ENCODE assay signal across 18 cellular contexts in genomic region chr1:205068457-205069035, GRCh38. TPM values are rescaled to one million over a fixed set of nuclear protein-coding genes. Genes with fewer than 3 reads are reported as not detected.
"Had no signal": no experiment of that assay in that cellular context is flagged by ENCODE, and none has a peak within 500 bp of the region (broad histone marks: within the 10 kb centered on the region; RNA-seq: fewer than 3 reads in every experiment).

No MANE protein-coding gene starts in this region.

- H3K4me3 ChIP-seq: gastroesophageal sphincter, stomach, vagina had no signal

- H3K4me1 ChIP-seq: stomach, vagina had no signal

- H3K36me3 ChIP-seq: stomach, vagina had no signal

- H3K27me3 Mint-ChIP-seq: activated CD4-positive, alpha-beta T cell treated with anti-CD3 and anti-CD28 coated beads, Interleukin-2, amount 10 ng/mL, durations not matched to agents 24 days and 14 days; dendritic cell treated with granulocyte-macrophage colony-stimulating factor and Interleukin-4, amounts not matched to agents 40 ng/mL and 50 ng/mL, for 4 days had no signal

- H3K27me3 ChIP-seq: gastroesophageal sphincter, vagina had no signal

- H3K27ac ChIP-seq: gastroesophageal sphincter, stomach, vagina had no signal

- DNase-seq: activated CD4-positive, alpha-beta T cell treated with anti-CD3 and anti-CD28 coated beads, Interleukin-2, amount 10 ng/mL, durations not matched to agents 24 days and 14 days; activated naive CD4-positive, alpha-beta T cell; endodermal cell; erythroblast; kidney; left ventricle myocardium superior; mesenchymal stem cell; occipital lobe; stimulated activated CD4-positive, alpha-beta T cell treated with anti-CD3 and anti-CD28 coated beads, Interleukin-15, amount 100 ng/mL, for 24 hours; stimulated activated CD4-positive, alpha-beta T cell treated with anti-CD3 and anti-CD28 coated beads, Interleukin-4, amount 100 ng/mL, for 24 hours; stomach had no signal

- H3K9me3 ChIP-seq: gastroesophageal sphincter, stomach, vagina had no signal

- H3K27ac Mint-ChIP-seq: activated CD4-positive, alpha-beta T cell treated with anti-CD3 and anti-CD28 coated beads, Interleukin-2, amount 10 ng/mL, durations not matched to agents 24 days and 14 days; activated T-helper 1 cell treated with anti-CD3 and anti-CD28 coated beads, Interleukin-12 subunit alpha, Interleukin-12 subunit beta, Interleukin-2, Interleukin-4 antibody, amounts not matched to agents 30 ng/mL and 10 ng/mL and 1 ng/mL, durations not matched to agents 14 hours and 24 hours and 36 hours; dendritic cell treated with granulocyte-macrophage colony-stimulating factor and Interleukin-4, amounts not matched to agents 40 ng/mL and 50 ng/mL, for 4 days; endodermal cell; T-helper 1 cell treated with Interleukin-12 subunit alpha and Interleukin-12 subunit beta and Interleukin-4 antibody, amounts not matched to agents 30 μg/mL and 1 μg/mL, for 36 hours had no signal

- H3K4me1 Mint-ChIP-seq: activated CD4-positive, alpha-beta T cell treated with anti-CD3 and anti-CD28 coated beads, Interleukin-2, amount 10 ng/mL, durations not matched to agents 24 days and 14 days; endodermal cell had no signal

- H3K4me3 Mint-ChIP-seq: activated CD4-positive, alpha-beta T cell treated with anti-CD3 and anti-CD28 coated beads, Interleukin-2, amount 10 ng/mL, durations not matched to agents 24 days and 14 days; activated T-helper 1 cell treated with anti-CD3 and anti-CD28 coated beads, Interleukin-12 subunit alpha, Interleukin-12 subunit beta, Interleukin-2, Interleukin-4 antibody, amounts not matched to agents 30 ng/mL and 10 ng/mL and 1 ng/mL, durations not matched to agents 14 hours and 24 hours and 36 hours; dendritic cell treated with granulocyte-macrophage colony-stimulating factor and Interleukin-4, amounts not matched to agents 40 ng/mL and 50 ng/mL, for 4 days; endodermal cell; nephron; T-helper 1 cell treated with Interleukin-12 subunit alpha and Interleukin-12 subunit beta and Interleukin-4 antibody, amounts not matched to agents 30 μg/mL and 1 μg/mL, for 36 hours had no signal

- ATAC-seq: gastroesophageal sphincter, left ventricle myocardium superior had no signal

- H3K9me3 Mint-ChIP-seq: activated CD4-positive, alpha-beta T cell treated with anti-CD3 and anti-CD28 coated beads, Interleukin-2, amount 10 ng/mL, durations not matched to agents 24 days and 14 days; activated T-helper 1 cell treated with anti-CD3 and anti-CD28 coated beads, Interleukin-12 subunit alpha, Interleukin-12 subunit beta, Interleukin-2, Interleukin-4 antibody, amounts not matched to agents 30 ng/mL and 10 ng/mL and 1 ng/mL, durations not matched to agents 14 hours and 24 hours and 36 hours; dendritic cell treated with granulocyte-macrophage colony-stimulating factor and Interleukin-4, amounts not matched to agents 40 ng/mL and 50 ng/mL, for 4 days; endodermal cell; nephron; T-helper 1 cell treated with Interleukin-12 subunit alpha and Interleukin-12 subunit beta and Interleukin-4 antibody, amounts not matched to agents 30 μg/mL and 1 μg/mL, for 36 hours had no signal

RNA-seq across cellular contexts. Expression of gene CNTN2, which starts 25.5 kb away (rescaled TPM):
- total RNA-seq: activated CD4-positive, alpha-beta T cell treated with anti-CD3 and anti-CD28 coated beads, Interleukin-2, amount 10 ng/mL, durations not matched to agents 24 days and 14 days; activated T-helper 1 cell treated with anti-CD3 and anti-CD28 coated beads, Interleukin-12 subunit alpha, Interleukin-12 subunit beta, Interleukin-2, Interleukin-4 antibody, amounts not matched to agents 30 ng/mL and 10 ng/mL and 1 ng/mL, durations not matched to agents 14 hours and 24 hours and 36 hours; pulmonary artery endothelial cell had no signal
